ENCODE assay signal across 1 cellular context in the genomic region with DNA sequence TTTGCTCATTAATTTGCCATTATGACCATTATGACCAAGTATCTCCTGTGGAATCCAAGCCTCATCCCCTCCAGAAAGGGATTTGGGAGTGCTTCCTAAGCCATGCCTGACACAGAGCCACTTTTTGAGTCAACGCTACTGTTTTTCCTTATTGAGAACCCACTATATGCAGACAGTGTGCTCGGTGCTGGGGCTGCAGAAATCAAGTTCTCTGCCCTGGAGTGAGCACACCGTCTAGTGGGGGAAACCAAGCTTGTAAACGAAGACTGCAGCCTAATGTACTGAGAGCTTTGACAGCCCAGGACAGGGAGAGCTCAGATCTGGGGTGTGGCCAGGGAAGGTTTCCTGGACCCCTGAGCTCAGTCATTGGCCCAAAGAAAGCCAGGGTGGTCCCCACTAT.
TF ChIP-seq lines count a peak whose summit lies in the region.

No MANE protein-coding gene starts in this region.

TF ChIP-seq in H1, 55 proteins besides CTCF, POLR2A, EP300 and RAD21 (continued from another document):
- TF ChIP-seq, protein P1, sequence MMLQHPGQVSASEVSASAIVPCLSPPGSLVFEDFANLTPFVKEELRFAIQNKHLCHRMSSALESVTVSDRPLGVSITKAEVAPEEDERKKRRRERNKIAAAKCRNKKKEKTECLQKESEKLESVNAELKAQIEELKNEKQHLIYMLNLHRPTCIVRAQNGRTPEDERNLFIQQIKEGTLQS (IDR thresholded peaks at IDR 0.05; ENCODE audit: insufficient read depth, low read depth, low read length), result no peak
- TF ChIP-seq CEBPB (IDR thresholded peaks at IDR 0.05; ENCODE audit: low read depth, low read length) (no peak), BCL11A (IDR thresholded peaks at IDR 0.05; ENCODE audit: low read depth in 2 of 2, low read length in 2 of 2) (no peak), EGR1 (IDR thresholded peaks at IDR 0.05; ENCODE audit: borderline replicate concordance, low read depth, low read length) (no peak), NRF1 (IDR thresholded peaks at IDR 0.05; ENCODE audit: low read depth, low read length) (no peak), SUZ12 (IDR thresholded peaks at IDR 0.05; ENCODE audit: low read length) (no peak)
